9 cellular contexts compared by ENCODE assay signal in genomic region chr3:127698264-127699097, GRCh38. TPM values are rescaled to one million over a fixed set of nuclear protein-coding genes. Genes with fewer than 3 reads are reported as not detected.
DNase-seq lines count a peak whose midpoint lies in the region; ATAC-seq and TF ChIP-seq lines count a peak whose summit lies in the region.
"Had no signal": no experiment of that assay in that cellular context is flagged by ENCODE, and none has a peak within 500 bp of the region (broad histone marks: within the 10 kb centered on the region; RNA-seq: fewer than 3 reads in every experiment).

No MANE protein-coding gene starts in this region.

- no peaks in the 10 kb centered on the region for H3K27me3 ChIP-seq in AG04450 (ENCODE audit: control insufficient read depth, insufficient read depth, low read length)
- no peaks in the 10 kb centered on the region for H3K27me3 ChIP-seq in right atrium auricular region

- no peaks in the 10 kb centered on the region; the same call in 1 of the 2 replicates for H3K9me3 ChIP-seq in AG04450 (ENCODE audit: control insufficient read depth, insufficient read depth, low read length)
- H3K9me3 ChIP-seq in right atrium auricular region, result no peaks in the 10 kb centered on the region

- no peaks in the 10 kb centered on the region for H3K9me3 Mint-ChIP-seq in activated B cell treated with CpG ODN at 0.5 μM for 24 hours

- no peak overlapping the region for H3K4me3 ChIP-seq in AG04450 (ENCODE audit: low read depth, low read length)
- no peak overlapping the region for H3K4me3 ChIP-seq in right atrium auricular region

- POLR2A ChIA-PET in AG04450 (lab: Yijun Ruan, JAX) (no interaction called here), activated B cell treated with CpG ODN at 0.5 μM for 24 hours (lab: Charles Lee) (interaction anchor here (1.9 kb wide), 1 partner anchor 57 kb away, joined by 4 read pairs; no protein-coding TSS in a partner anchor)

- ATAC-seq in activated B cell treated with CpG ODN at 0.5 μM for 24 hours (ENCODE audit: low read depth) (no peak), sciatic nerve (peak; percentile 24), GM21723 (IDR thresholded peaks at IDR 0.05; ENCODE audit: unreplicated experiment) (no peak), HG03439 (IDR thresholded peaks at IDR 0.05; ENCODE audit: unreplicated experiment) (no peak), GM19023 (IDR thresholded peaks at IDR 0.05; ENCODE audit: unreplicated experiment) (no peak)

- intact Hi-C loops in activated B cell treated with CpG ODN at 0.5 μM for 24 hours (cut with micrococcal nuclease) (loop anchor here (5.0 kb wide), 1 partner anchor 354 kb away; the partner anchor contains the start of gene SEC61A1), sciatic nerve (cut with DNase I) (no loop called here)

- peaks cover 2% of the 10 kb centered on the region for H3K27me3 Mint-ChIP-seq in activated B cell treated with CpG ODN at 0.5 μM for 24 hours

- CTCF ChIA-PET in AG04450 (lab: Charles Lee), result interaction anchor here (0.6 to 1.6 kb wide), 5 partner anchors 42 to 918 kb away, joined by 3 to 6 read pairs (median 3); no protein-coding TSS in a partner anchor
- CTCF ChIA-PET in activated B cell treated with CpG ODN at 0.5 μM for 24 hours (lab: Charles Lee), result interaction anchor here (0.7 kb wide), 1 partner anchor 59 kb away, joined by 3 read pairs; no protein-coding TSS in a partner anchor

- DNase-seq in AG04450 (ENCODE audit: low read depth, low spot score), result no peak
- DNase-seq in activated B cell treated with CpG ODN at 0.5 μM for 24 hours, result no peak
- no peak for DNase-seq in right atrium auricular region (ENCODE audit: low spot score)
- DNase-seq in sciatic nerve (ENCODE audit: low spot score), result peak; percentile 56
- no peak for DNase-seq in AG08396 (ENCODE audit: low spot score)
- DNase-seq: CD4-positive, CD25-positive, alpha-beta regulatory T cell had no signal

- no peak for TF ChIP-seq CTCF in AG04450 (IDR thresholded peaks at IDR 0.05; ENCODE audit: low read depth, low read length)
- no peak for TF ChIP-seq CTCF in activated B cell treated with CpG ODN at 0.5 μM for 24 hours (IDR thresholded peaks at IDR 0.05)
- no peak for TF ChIP-seq CTCF in right atrium auricular region (IDR thresholded peaks at IDR 0.05)

- peaks cover 0 to 70% of the 10 kb centered on the region in 2 donors for H3K4me1 ChIP-seq in right atrium auricular region

- peaks cover 19% of the 10 kb centered on the region for H3K4me1 Mint-ChIP-seq in activated B cell treated with CpG ODN at 0.5 μM for 24 hours

- peak overlapping the region; percentile 57 for H3K27ac Mint-ChIP-seq in activated B cell treated with CpG ODN at 0.5 μM for 24 hours

- peak overlapping the region; percentile 96 for H3K27ac ChIP-seq in AG04450 (ENCODE audit: low read depth, low read length)
- H3K27ac ChIP-seq in right atrium auricular region, result peak overlapping the region; percentile 88 to 90

- H3K4me3 Mint-ChIP-seq in activated B cell treated with CpG ODN at 0.5 μM for 24 hours, result no peak overlapping the region
- H3K4me3 Mint-ChIP-seq: CD4-positive, CD25-positive, alpha-beta regulatory T cell had no signal

- peaks cover 2% of the 10 kb centered on the region for H3K36me3 Mint-ChIP-seq in activated B cell treated with CpG ODN at 0.5 μM for 24 hours (ENCODE audit: low read depth)
- H3K36me3 Mint-ChIP-seq: CD4-positive, CD25-positive, alpha-beta regulatory T cell had no signal

- H3K36me3 ChIP-seq in right atrium auricular region, result peaks cover 3% of the 10 kb centered on the region

RNA-seq across cellular contexts. Expression of gene ABTB1, which starts 25.7 kb away (rescaled TPM):
- 15.5 and 19.5 TPM in 2 replicates for polyA plus RNA-seq in AG04450 (2011; rRNA removed)
- polyA minus RNA-seq in AG04450 (2011; rRNA and poly(A)+ RNA removed), result 22.1 and 30.5 TPM in 2 replicates
- 36.1 and 42.0 TPM in 2 replicates for total RNA-seq in activated B cell treated with CpG ODN at 0.5 μM for 24 hours
- total RNA-seq in right atrium auricular region, result 10 to 100 TPM; 14.9 to 16.9 TPM
- total RNA-seq in sciatic nerve, result 98.8 TPM
